In the genomic region with DNA sequence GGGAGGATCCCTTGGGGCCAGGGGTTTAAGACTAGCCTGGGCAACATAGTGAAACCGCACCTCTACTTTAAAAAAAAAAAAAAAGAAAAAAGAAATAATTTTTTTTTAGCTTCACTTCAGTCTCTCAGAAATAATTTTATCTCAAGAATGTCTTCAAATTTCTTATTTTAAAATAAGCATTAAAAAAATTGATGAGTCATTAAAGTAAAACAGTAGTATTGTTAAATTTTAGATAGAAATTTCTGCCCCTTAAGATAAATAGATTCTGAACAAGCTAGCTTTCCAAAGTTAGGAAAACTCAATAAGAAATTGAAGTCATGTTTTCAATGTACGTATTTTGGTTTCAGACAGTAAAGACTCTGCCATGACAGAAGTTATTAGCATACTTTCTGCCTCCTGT, we compare ENCODE assay signal across 14 cellular contexts. TPM values are rescaled to one million over a fixed set of nuclear protein-coding genes. Genes with fewer than 3 reads are reported as not detected.
"Had no signal": no experiment of that assay in that cellular context is flagged by ENCODE, and none has a peak within 500 bp of the region (broad histone marks: within the 10 kb centered on the region; RNA-seq: fewer than 3 reads in every experiment).

No MANE protein-coding gene starts in this region.

- DNase-seq: activated CD4-positive, CD25-positive, alpha-beta regulatory T cell treated with anti-CD3 and anti-CD28 coated beads, Interleukin-2, amount 50 U/mL, for 72 hours; activated naive CD4-positive, alpha-beta T cell treated with anti-CD3 and anti-CD28 coated beads, Interleukin-2, amount 50 U/mL, for 16 hours; anterior cingulate cortex; effector memory CD4-positive, alpha-beta T cell; foreskin keratinocyte; left ventricle myocardium inferior; naive B cell; pancreas; sigmoid colon; spleen; T-helper 9 cell had no signal

- H3K4me3 ChIP-seq: left ventricle myocardium inferior, neural progenitor cell, pancreas, sigmoid colon, spleen had no signal

- H3K4me2 ChIP-seq: neural progenitor cell had no signal

- H3K4me1 ChIP-seq: foreskin keratinocyte, neural progenitor cell, pancreas, sigmoid colon had no signal

- H3K27ac ChIP-seq: foreskin keratinocyte, left ventricle myocardium inferior, neural progenitor cell, pancreas, sigmoid colon, spleen had no signal

- H3K27ac Mint-ChIP-seq: neural progenitor cell had no signal

- H3K9me3 Mint-ChIP-seq: naive B cell, neural progenitor cell had no signal

- H3K9ac ChIP-seq: neural progenitor cell had no signal

- H3K9me3 ChIP-seq: left ventricle myocardium inferior, pancreas, sigmoid colon, spleen had no signal

- ATAC-seq: foreskin keratinocyte, pancreas had no signal

- H3K27me3 ChIP-seq: foreskin keratinocyte, neural progenitor cell, pancreas, sigmoid colon, spleen had no signal

- H2AFZ ChIP-seq: neural progenitor cell had no signal

- H3K4me3 Mint-ChIP-seq: naive B cell, neural progenitor cell had no signal

- H3K27me3 Mint-ChIP-seq: naive B cell had no signal

- H3K4me1 Mint-ChIP-seq: neural progenitor cell had no signal

RNA-seq across cellular contexts. Expression of a gene that starts 13.4 kb away (rescaled TPM):
- total RNA-seq: foreskin keratinocyte, mononuclear cell, sigmoid colon, spleen, ureter had no signal
- polyA plus RNA-seq: foreskin keratinocyte had no signal

RNA-seq across cellular contexts. Expression of a gene that starts 36.1 kb away (rescaled TPM):
- total RNA-seq: foreskin keratinocyte, left ventricle myocardium inferior, sigmoid colon, ureter had no signal
- polyA plus RNA-seq: foreskin keratinocyte had no signal

RNA-seq across cellular contexts. Expression of a gene that starts 50.6 kb away (rescaled TPM):
- total RNA-seq: left ventricle myocardium inferior, mononuclear cell, sigmoid colon, spleen had no signal
